8 cellular contexts compared by ENCODE assay signal in genomic region chr9:96217358-96217755, GRCh38.
A peak's percentile ranks its signal among the peaks of the same experiment; 100 is the strongest.
DNase-seq lines count a peak whose midpoint lies in the region; ATAC-seq, FAIRE-seq and TF ChIP-seq lines count a peak whose summit lies in the region.

No MANE protein-coding gene starts in this region.

- peaks cover 70% of the 10 kb centered on the region for H3K27me3 Mint-ChIP-seq in activated T-cell treated with anti-CD3 and anti-CD28 coated beads, Interleukin-2, amount 50 U/mL, for 72 hours (ENCODE audit: low read depth)
- H3K27me3 Mint-ChIP-seq in activated T-cell treated with anti-CD3 and anti-CD28 coated beads, Interleukin-2, amount 50 U/mL, for 24 hours = peaks cover 74% of the 10 kb centered on the region
- peaks cover 49 to 87% of the 10 kb centered on the region in 2 donors for H3K27me3 Mint-ChIP-seq in effector memory CD8-positive, alpha-beta T cell

- DNase-seq in activated T-cell treated with anti-CD3 and anti-CD28 coated beads, Interleukin-2, amount 50 U/mL, for 72 hours = no peak
- DNase-seq in activated T-cell treated with anti-CD3 and anti-CD28 coated beads, Interleukin-2, amount 50 U/mL, for 24 hours = no peak
- DNase-seq in effector memory CD8-positive, alpha-beta T cell = no peak
- DNase-seq in upper lobe of right lung = no peak
- no peak for DNase-seq in urothelium cell line (ENCODE audit: low spot score)
- no peak for DNase-seq in GDM1 (lab: John Stamatoyannopoulos, UW)

- H3K4me1 ChIP-seq in muscle layer of colon (ENCODE audit: insufficient read depth, low read length) (peaks cover 16% of the 10 kb centered on the region), upper lobe of right lung (peaks cover 21% of the 10 kb centered on the region)

- no peak for FAIRE-seq in urothelium cell line (lab: Jason Lieb, UNC)

- intact Hi-C loops in upper lobe of right lung (cut with DNase I) = no loop called here

- peak overlapping the region; percentile 47 to 69 for H3K4me3 Mint-ChIP-seq in activated T-cell treated with anti-CD3 and anti-CD28 coated beads, Interleukin-2, amount 50 U/mL, for 72 hours
- H3K4me3 Mint-ChIP-seq in activated T-cell treated with anti-CD3 and anti-CD28 coated beads, Interleukin-2, amount 50 U/mL, for 24 hours = no peak overlapping the region
- H3K4me3 Mint-ChIP-seq in effector memory CD8-positive, alpha-beta T cell = peak overlapping the region; percentile 43 to 65

- no peaks in the 10 kb centered on the region for H3K9me3 Mint-ChIP-seq in activated T-cell treated with anti-CD3 and anti-CD28 coated beads, Interleukin-2, amount 50 U/mL, for 72 hours
- H3K9me3 Mint-ChIP-seq in activated T-cell treated with anti-CD3 and anti-CD28 coated beads, Interleukin-2, amount 50 U/mL, for 24 hours = no peaks in the 10 kb centered on the region
- H3K9me3 Mint-ChIP-seq in effector memory CD8-positive, alpha-beta T cell = no peaks in the 10 kb centered on the region

- H3K27ac Mint-ChIP-seq in activated T-cell treated with anti-CD3 and anti-CD28 coated beads, Interleukin-2, amount 50 U/mL, for 72 hours = no peak overlapping the region
- no peak overlapping the region for H3K27ac Mint-ChIP-seq in activated T-cell treated with anti-CD3 and anti-CD28 coated beads, Interleukin-2, amount 50 U/mL, for 24 hours
- no peak overlapping the region for H3K27ac Mint-ChIP-seq in effector memory CD8-positive, alpha-beta T cell

- no peaks in the 10 kb centered on the region for H3K36me3 Mint-ChIP-seq in activated T-cell treated with anti-CD3 and anti-CD28 coated beads, Interleukin-2, amount 50 U/mL, for 72 hours (ENCODE audit: insufficient read depth in 2 of 2)
- H3K36me3 Mint-ChIP-seq in activated T-cell treated with anti-CD3 and anti-CD28 coated beads, Interleukin-2, amount 50 U/mL, for 24 hours (ENCODE audit: low read depth) = no peaks in the 10 kb centered on the region
- H3K36me3 Mint-ChIP-seq in effector memory CD8-positive, alpha-beta T cell (ENCODE audit: insufficient read depth) = peaks cover 4% of the 10 kb centered on the region

- H3K27me3 ChIP-seq in muscle layer of colon (ENCODE audit: control insufficient read depth in 1 of 2, insufficient read depth in 2 of 2, low read length in 2 of 2) (no peaks in the 10 kb centered on the region), upper lobe of right lung (peaks cover 6% of the 10 kb centered on the region)

- peak overlapping the region; percentile 67 for H3K27ac ChIP-seq in muscle layer of colon (ENCODE audit: low read depth, low read length)
- peak overlapping the region; percentile 49 for H3K27ac ChIP-seq in upper lobe of right lung

- no peaks in the 10 kb centered on the region for H3K36me3 ChIP-seq in muscle layer of colon (ENCODE audit: insufficient read depth, low read length)
- H3K36me3 ChIP-seq in upper lobe of right lung = no peaks in the 10 kb centered on the region

- no peak for TF ChIP-seq CTCF in upper lobe of right lung (IDR thresholded peaks at IDR 0.05)

- H3K9me3 ChIP-seq in muscle layer of colon (ENCODE audit: low read length) (no peaks in the 10 kb centered on the region), upper lobe of right lung (no peaks in the 10 kb centered on the region)

- peaks cover 15% of the 10 kb centered on the region for H3K4me1 Mint-ChIP-seq in activated T-cell treated with anti-CD3 and anti-CD28 coated beads, Interleukin-2, amount 50 U/mL, for 72 hours (ENCODE audit: low read depth)
- peaks cover 16% of the 10 kb centered on the region for H3K4me1 Mint-ChIP-seq in activated T-cell treated with anti-CD3 and anti-CD28 coated beads, Interleukin-2, amount 50 U/mL, for 24 hours (ENCODE audit: low read depth)
- peaks cover 8 to 11% of the 10 kb centered on the region in 2 donors for H3K4me1 Mint-ChIP-seq in effector memory CD8-positive, alpha-beta T cell (ENCODE audit: low read depth in 2 of 2)

- H3K4me3 ChIP-seq in muscle layer of colon (ENCODE audit: low read depth in 1 of 2, low read length in 2 of 2) = peak overlapping the region in 1 of 2 donors; percentile 50
- H3K4me3 ChIP-seq in upper lobe of right lung = no peak overlapping the region

- no peak for ATAC-seq in activated T-cell treated with anti-CD3 and anti-CD28 coated beads, Interleukin-2, amount 50 U/mL, for 72 hours (replicated peaks in 1 of 2)
- ATAC-seq in effector memory CD8-positive, alpha-beta T cell (replicated peaks) = no peak
- ATAC-seq in upper lobe of right lung (no peak), GM21825 (IDR thresholded peaks at IDR 0.05; ENCODE audit: unreplicated experiment) (no peak)

- H3K9ac ChIP-seq in muscle layer of colon (ENCODE audit: low read length) = no peak overlapping the region
